In genomic region chr15:92949604-92950249, GRCh38 we compare ENCODE assay signal across 14 cellular contexts. TPM values are rescaled to one million over a fixed set of nuclear protein-coding genes. Genes with fewer than 3 reads are reported as not detected.
A peak's percentile ranks its signal among the peaks of the same experiment; 100 is the strongest.
DNase-seq lines count a peak whose midpoint lies in the region; ATAC-seq and TF ChIP-seq lines count a peak whose summit lies in the region.
"Had no signal": no experiment of that assay in that cellular context is flagged by ENCODE, and none has a peak within 500 bp of the region (broad histone marks: within the 10 kb centered on the region; RNA-seq: fewer than 3 reads in every experiment).

No MANE protein-coding gene starts in this region.

- H3K36me3 Mint-ChIP-seq in nephron progenitor cell (ENCODE audit: low read depth) = peaks cover 91% of the 10 kb centered on the region

- H3K79me2 ChIP-seq in mammary epithelial cell (ENCODE audit: insufficient read depth, low read length) = peaks cover 57% of the 10 kb centered on the region

- H3K9me3 Mint-ChIP-seq in nephron progenitor cell = peaks cover 45% of the 10 kb centered on the region

- no peak for TF ChIP-seq POLR2A in GM18505 (IDR thresholded peaks at IDR 0.05; ENCODE audit: borderline replicate concordance, extremely low read depth, insufficient read depth, insufficient read length)

- in situ Hi-C loops in mammary epithelial cell (cut with MboI; ENCODE audit: low sequenced_read_pairs in 2 of 2) = no loop called here

- no peak for ATAC-seq in GM18505 (IDR thresholded peaks at IDR 0.05; ENCODE audit: unreplicated experiment)
- ATAC-seq: lower lobe of right lung had no signal

- TF ChIP-seq CTCF in mammary epithelial cell (conservative IDR thresholded peaks at IDR 0.05 in 1 of 2, IDR thresholded peaks at IDR 0.05 in 1 of 2; ENCODE audit: extremely low read depth in 1 of 2, insufficient read depth in 1 of 2, low read depth in 1 of 2, low read length in 2 of 2) (no peak), nephron progenitor cell (IDR thresholded peaks at IDR 0.05) (no peak)

- peaks cover 79% of the 10 kb centered on the region for H3K36me3 ChIP-seq in mammary epithelial cell (ENCODE audit: insufficient read depth, low read length)

- intact Hi-C loops in mammary epithelial cell (cut with micrococcal nuclease) = no loop called here
- intact Hi-C loops in head of caudate nucleus (cut with DNase I) = no loop called here

- no peak overlapping the region for H3K4me3 Mint-ChIP-seq in nephron progenitor cell

- peak overlapping the region; percentile 9 for H3K27ac ChIP-seq in mammary epithelial cell (ENCODE audit: insufficient read depth, low read depth, low read length)
- H3K27ac ChIP-seq: lower lobe of right lung, transverse colon had no signal

- H3K27me3 ChIP-seq in mammary epithelial cell (ENCODE audit: insufficient read depth, low read length) = no peaks in the 10 kb centered on the region
- H3K27me3 ChIP-seq: transverse colon had no signal

- H3K4me3 ChIP-seq in mammary epithelial cell (replicated peaks in 1 of 3; ENCODE audit: insufficient read depth in 1 of 3, low read depth in 2 of 3, low read length in 3 of 3) = no peak overlapping the region
- H3K4me3 ChIP-seq: lower lobe of right lung, transverse colon had no signal

- DNase-seq in NCI-H146 (lab: John Stamatoyannopoulos, UW) (peak; percentile 3), NCI-H146 treated with DMSO at 0.1 percent for 48 hours (lab: John Stamatoyannopoulos, UW; ENCODE audit: unreplicated experiment) (no peak), mammary epithelial cell (peak; percentile 48), nephron progenitor cell (no peak), head of caudate nucleus (no peak)
- no peak for DNase-seq in activated CD4-positive, alpha-beta T cell treated with anti-CD3 and anti-CD28 coated beads, Interleukin-2, amount 50 U/mL, for 1 hour
- DNase-seq: foreskin fibroblast, lower lobe of right lung, NCI-H774, retina, SW 1271, transverse colon had no signal

- no peak overlapping the region for H3K9ac ChIP-seq in mammary epithelial cell (ENCODE audit: insufficient read depth, low read length)

- CTCF ChIA-PET in mammary epithelial cell (lab: Charles Lee; ENCODE audit: low non-redundant PET) = no interaction called here

- TF ChIP-seq EP300 in Ishikawa (IDR thresholded peaks at IDR 0.05; ENCODE audit: borderline replicate concordance) = no peak

- peaks cover 34% of the 10 kb centered on the region for H3K9me3 ChIP-seq in mammary epithelial cell (replicated peaks; ENCODE audit: insufficient read depth, low read length)

- no peak overlapping the region for H2AFZ ChIP-seq in mammary epithelial cell (ENCODE audit: low read depth, low read length)

- H3K4me1 ChIP-seq in mammary epithelial cell (ENCODE audit: insufficient read depth, low read length) = no peaks in the 10 kb centered on the region
- H3K4me1 ChIP-seq: transverse colon had no signal

- H3K27me3 Mint-ChIP-seq in nephron progenitor cell (ENCODE audit: low read depth, poor library complexity) = peaks cover 4% of the 10 kb centered on the region

- TF ChIP-seq RAD21 in Ishikawa (IDR thresholded peaks at IDR 0.05; ENCODE audit: low read depth) = no peak

- no peaks in the 10 kb centered on the region for H4K20me1 ChIP-seq in mammary epithelial cell (ENCODE audit: insufficient read depth, low read length)

- dilution Hi-C loops in mammary epithelial cell (cut with HindIII; ENCODE audit: low sequenced_read_pairs) = no loop called here

- H3K27ac Mint-ChIP-seq in nephron progenitor cell = peak overlapping the region; percentile 94

- BruUV-seq in mammary epithelial cell (replicated peaks; lab: Mats Ljungman, UMichigan) = no TSS peak

- H3K4me2 ChIP-seq in mammary epithelial cell (ENCODE audit: insufficient read depth, low read depth, low read length) = no peak overlapping the region

- 97% methylated on average over 10 of the region's 10 CpGs for WGBS in mammary epithelial cell (ENCODE audit: low coverage, missing lambda C conversion rate)

- no peaks in the 10 kb centered on the region for H3K4me1 Mint-ChIP-seq in nephron progenitor cell

TF ChIP-seq in Ishikawa, 13 proteins besides CTCF, POLR2A, EP300 and RAD21:
- TF ChIP-seq TCF12 (IDR thresholded peaks at IDR 0.05; ENCODE audit: low read depth) (peak; percentile 14; the same call in 1 of the 2 replicates), USF1 (IDR thresholded peaks at IDR 0.05) (0 out of 2 replicates have a peak, but pooled peaks have one; percentile 31), TEAD4 (IDR thresholded peaks at IDR 0.05) (no peak)

RNA-seq across cellular contexts. Expression of gene CHD2, which starts 49.6 kb away (rescaled TPM):
- 100 to 1,000 TPM in 1 of 2 donors, 10 to 100 TPM in 1; 65.0 to 103 TPM for total RNA-seq in mammary epithelial cell
- 16.9 TPM for polyA plus RNA-seq in mammary epithelial cell
- polyA minus RNA-seq in mammary epithelial cell = 67.0 TPM

Comparison
In these comparisons a context has a peak if more than half of its experiments do, and no peak if none do; other contexts are left out.
1. DNase-seq: peak in NCI-H146 (single experiment) and mammary epithelial cell (single experiment); none in NCI-H146 treated with DMSO at 0.1 percent for 48 hours (single experiment), nephron progenitor cell (single experiment), head of caudate nucleus (0 of 42) and activated CD4-positive, alpha-beta T cell treated with anti-CD3 and anti-CD28 coated beads, Interleukin-2, amount 50 U/mL, for 1 hour (single experiment).